Comparison of ENCODE assay signal across 10 cellular contexts in the genomic region with DNA sequence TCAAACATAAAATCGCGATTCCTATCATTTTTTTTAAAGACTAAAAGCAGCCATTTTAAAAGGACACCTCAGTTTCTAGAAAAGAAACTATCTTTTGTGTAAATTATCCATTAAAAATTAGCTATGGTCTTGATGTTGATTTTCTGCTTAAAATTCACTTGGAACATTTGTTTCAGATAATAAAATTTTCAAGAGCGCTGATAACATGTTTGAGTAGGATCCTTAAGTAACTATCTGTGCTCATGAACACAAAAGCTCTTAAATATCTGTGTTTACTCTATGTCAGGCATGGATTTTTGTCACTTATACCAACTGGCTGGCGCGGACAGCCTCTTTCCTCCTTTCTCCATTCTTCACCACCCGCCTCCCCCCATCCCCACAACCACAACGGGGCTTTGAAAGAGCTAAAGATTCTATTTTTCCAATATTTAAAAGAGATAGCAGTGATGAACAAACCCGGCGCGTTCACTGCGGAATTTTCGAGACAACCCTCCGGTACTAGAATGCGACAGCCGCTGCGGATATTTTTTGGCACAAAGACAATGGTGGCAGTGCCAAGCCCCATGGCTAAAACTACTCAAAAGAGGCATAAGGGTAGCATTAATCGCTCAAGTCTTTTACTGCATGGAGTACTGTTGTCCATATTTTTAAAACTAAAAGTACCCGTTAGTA.
DNase-seq lines count a peak whose midpoint lies in the region; ATAC-seq, FAIRE-seq and TF ChIP-seq lines count a peak whose summit lies in the region.
"Had no signal": no experiment of that assay in that cellular context is flagged by ENCODE, and none has a peak within 500 bp of the region (broad histone marks: within the 10 kb centered on the region; RNA-seq: fewer than 3 reads in every experiment).

No MANE protein-coding gene starts in this region.

- H3K27me3 ChIP-seq in IMR-90 (ENCODE audit: control insufficient read depth, insufficient read depth, low read length) (no peaks in the 10 kb centered on the region), endothelial cell of umbilical vein (ENCODE audit: control insufficient read depth in 2 of 2, insufficient read depth in 2 of 2, low read length in 2 of 2) (no peaks in the 10 kb centered on the region), gastrocnemius medialis (no peaks in the 10 kb centered on the region)

- peak overlapping the region; percentile 28 for H3K23ac ChIP-seq in IMR-90 (ENCODE audit: low read depth, low read length)

- H3K9me1 ChIP-seq in IMR-90 (ENCODE audit: insufficient read depth, low read length) (peaks cover 3% of the 10 kb centered on the region; the same call in 1 of the 2 replicates), endothelial cell of umbilical vein (replicated peaks; ENCODE audit: control insufficient read depth, extremely low read depth, insufficient read depth, low read length) (no peaks in the 10 kb centered on the region)

- H3K4me3 ChIP-seq in IMR-90 (ENCODE audit: insufficient read depth, low read depth, low read length) (peak overlapping the region; percentile 58), endothelial cell of umbilical vein (replicated peaks in 1 of 3; ENCODE audit: insufficient read depth in 1 of 3, low read depth in 1 of 3, low read length in 3 of 3) (no peak overlapping the region), gastrocnemius medialis (peak overlapping the region; percentile 29 to 58 (median 54))
- H3K4me3 ChIP-seq: SK-N-MC, skin epidermis had no signal

- TF ChIP-seq POLR2A in IMR-90 (IDR thresholded peaks at IDR 0.05; ENCODE audit: low read depth, low read length): no peak
- TF ChIP-seq POLR2A in endothelial cell of umbilical vein (IDR thresholded peaks at IDR 0.05; ENCODE audit: low read depth, low read length): no peak
- no peak for TF ChIP-seq POLR2A in gastrocnemius medialis (IDR thresholded peaks at IDR 0.05)

- H3K4me2 ChIP-seq in IMR-90 (ENCODE audit: low read depth, low read length) (peak overlapping the region; percentile 97), endothelial cell of umbilical vein (ENCODE audit: insufficient read depth, low read length) (peak overlapping the region; percentile 54)

- TF ChIP-seq CTCF in IMR-90 (conservative IDR thresholded peaks at IDR 0.05; ENCODE audit: low read depth, low read length) (no peak), endothelial cell of umbilical vein (IDR thresholded peaks at IDR 0.05; ENCODE audit: extremely low read depth in 1 of 2, insufficient read depth in 1 of 2, low read depth in 1 of 2, low read length in 2 of 2) (no peak), gastrocnemius medialis (IDR thresholded peaks at IDR 0.05 in 4 of 5, conservative IDR thresholded peaks at IDR 0.05 in 1 of 5) (no peak)

- H3K36me3 ChIP-seq in IMR-90 (ENCODE audit: control insufficient read depth, insufficient read depth, low read length) (no peaks in the 10 kb centered on the region; the same call in 1 of the 2 replicates), endothelial cell of umbilical vein (ENCODE audit: control insufficient read depth in 2 of 2, extremely low read depth in 1 of 2, insufficient read depth in 2 of 2, low read length in 2 of 2) (peaks cover 0 to 1% of the 10 kb centered on the region in 2 experiments), gastrocnemius medialis (no peaks in the 10 kb centered on the region)

- peaks cover 55% of the 10 kb centered on the region for H3K79me2 ChIP-seq in endothelial cell of umbilical vein (ENCODE audit: control insufficient read depth, insufficient read depth, low read length)

- H3K4me1 ChIP-seq in IMR-90 (ENCODE audit: control insufficient read depth, insufficient read depth, low read length) (peaks cover 7% of the 10 kb centered on the region), endothelial cell of umbilical vein (ENCODE audit: control insufficient read depth, extremely low read depth, insufficient read depth, low read length) (peaks cover 48% of the 10 kb centered on the region), gastrocnemius medialis (peaks cover 44 to 79% of the 10 kb centered on the region in 2 donors)

- no peak for ATAC-seq in IMR-90 (ENCODE audit: low read depth)
- no peak for ATAC-seq in gastrocnemius medialis

- H4K91ac ChIP-seq in IMR-90 (ENCODE audit: insufficient read depth, low read depth, low read length): peak overlapping the region; percentile 40

- dilution Hi-C loops in IMR-90 (cut with HindIII; ENCODE audit: low sequenced_read_pairs, unreplicated experiment): no loop called here
- dilution Hi-C loops in endothelial cell of umbilical vein (cut with MboI; ENCODE audit: extremely low pct_ligation_motif_present, low sequenced_read_pairs): no loop called here

- no peak for FAIRE-seq in endothelial cell of umbilical vein (lab: Jason Lieb, UNC)

- peak overlapping the region; percentile 35 for H2BK20ac ChIP-seq in IMR-90 (ENCODE audit: low read depth, low read length)

- peak overlapping the region; percentile 38 for H3K4ac ChIP-seq in IMR-90 (ENCODE audit: low read depth, low read length)

- BruUV-seq in IMR-90 (replicated peaks; lab: Mats Ljungman, UMichigan) (no TSS peak), endothelial cell of umbilical vein (replicated peaks; lab: Mats Ljungman, UMichigan) (no TSS peak)

- peak overlapping the region; percentile 98 for H3K18ac ChIP-seq in IMR-90 (ENCODE audit: low read depth, low read length)

- WGBS in IMR-90 (ENCODE audit: extremely low coverage in 2 of 2, insufficient read length in 1 of 2), 2 experiments: 18% methylated on average over 3 of the region's 18 CpGs; no CpG with 5 or more reads in 1 of the 2 experiments

- H4K5ac ChIP-seq in IMR-90 (ENCODE audit: low read depth, low read length): peak overlapping the region; percentile 95

- H3K9ac ChIP-seq in IMR-90 (ENCODE audit: low read depth, low read length) (peak overlapping the region; percentile 62), endothelial cell of umbilical vein (replicated peaks; ENCODE audit: extremely low read depth, insufficient read depth, low read length) (peak overlapping the region; percentile 46)

- H2AFZ ChIP-seq in IMR-90 (replicated peaks; ENCODE audit: low read length, poor library complexity) (peak overlapping the region; percentile 25), endothelial cell of umbilical vein (ENCODE audit: low read depth, low read length) (no peak overlapping the region)

- peaks cover 28 to 76% of the 10 kb centered on the region in 2 experiments for H3K79me1 ChIP-seq in IMR-90 (ENCODE audit: low read depth in 1 of 2, low read length in 2 of 2)

- H3K27ac ChIP-seq in IMR-90 (ENCODE audit: insufficient read depth, low read length) (peak overlapping the region; percentile 90), endothelial cell of umbilical vein (ENCODE audit: insufficient read depth, low read depth, low read length) (peak overlapping the region; percentile 73), gastrocnemius medialis (peak overlapping the region; percentile 80 to 85 (median 81))
- H3K27ac ChIP-seq: SK-N-MC had no signal

- in situ Hi-C loops in IMR-90 (cut with MboI; ENCODE audit: low sequenced_read_pairs): loop anchor here (25.0 kb wide), 1 partner anchor 169 kb away; no protein-coding TSS in a partner anchor
- in situ Hi-C loops in gastrocnemius medialis (cut with MboI; ENCODE audit: low sequenced_read_pairs in 4 of 4): loop anchor here in 3 of 4 donors (5.0 to 25.0 kb wide), 7 partner anchors 82 to 381 kb away; no protein-coding TSS in a partner anchor

- H4K20me1 ChIP-seq in IMR-90 (ENCODE audit: insufficient read depth, low read length) (no peaks in the 10 kb centered on the region), endothelial cell of umbilical vein (replicated peaks; ENCODE audit: control insufficient read depth, extremely low read depth, insufficient read depth, low read length) (peaks cover 2% of the 10 kb centered on the region)

- H2AK5ac ChIP-seq in IMR-90 (ENCODE audit: low read depth, low read length): no peak overlapping the region; the same call in 1 of the 2 replicates

- H3K14ac ChIP-seq in IMR-90 (replicated peaks; ENCODE audit: low read depth, low read length): peak overlapping the region; percentile 46; the same call in 1 of the 2 replicates

- CTCF ChIA-PET in IMR-90 (lab: Yijun Ruan, JAX) (interaction anchor here (1.1 to 2.4 kb wide), 2 partner anchors 9 to 181 kb away, joined by 3 to 11 read pairs; no protein-coding TSS in a partner anchor), endothelial cell of umbilical vein (lab: Charles Lee) (interaction anchor here (1.2 to 3.3 kb wide), 4 partner anchors 9 to 172 kb away, joined by 3 to 12 read pairs (median 6); no protein-coding TSS in a partner anchor)

- peak overlapping the region; percentile 47 to 70 for H4K8ac ChIP-seq in IMR-90 (ENCODE audit: low read depth in 2 of 2, low read length in 2 of 2)

- H2BK15ac ChIP-seq in IMR-90 (ENCODE audit: low read depth, low read length): peak overlapping the region; percentile 64; the same call in 2 of the 3 replicates

- no peak overlapping the region for H2AK9ac ChIP-seq in IMR-90 (replicated peaks; ENCODE audit: low read depth, low read length, poor library complexity)

- peak overlapping the region; percentile 64 for H3K56ac ChIP-seq in IMR-90 (ENCODE audit: extremely low read depth, insufficient read depth, low read length)

- H2BK5ac ChIP-seq in IMR-90 (ENCODE audit: low read depth, low read length, poor library complexity, severe bottlenecking): peak overlapping the region; percentile 64

- peak overlapping the region; percentile 62 for H2BK120ac ChIP-seq in IMR-90 (ENCODE audit: low read depth, low read length)

- intact Hi-C loops in IMR-90 (cut with micrococcal nuclease) (no loop called here), endothelial cell of umbilical vein (cut with micrococcal nuclease) (loop anchor here (10.0 kb wide), 1 partner anchor 888 kb away; no protein-coding TSS in a partner anchor), gastrocnemius medialis (cut with DNase I; ENCODE audit: low total_unique reads) (no loop called here)

- no peaks in the 10 kb centered on the region for H3K9me3 ChIP-seq in IMR-90 (ENCODE audit: control insufficient read depth, insufficient read depth, low read length)
- no peaks in the 10 kb centered on the region for H3K9me3 ChIP-seq in endothelial cell of umbilical vein (replicated peaks; ENCODE audit: control insufficient read depth, insufficient read depth, low read length)
- H3K9me3 ChIP-seq in gastrocnemius medialis: no peaks in the 10 kb centered on the region

- DNase-seq in IMR-90: no peak
- peak; percentile 76 for DNase-seq in NCI-H2227 treated with DMSO at 0.1 percent for 48 hours (lab: John Stamatoyannopoulos, UW)
- no peak for DNase-seq in endothelial cell of umbilical vein (ENCODE audit: low read depth, low spot score)
- DNase-seq in gastrocnemius medialis: no peak
- no peak for DNase-seq in NCI-H82 (lab: John Stamatoyannopoulos, UW)
- DNase-seq in HPDE6-E6E7 (ENCODE audit: extremely low spot score): no peak
- DNase-seq in stimulated activated CD4-positive, alpha-beta T cell treated with anti-CD3 and anti-CD28 coated beads, Interleukin-12 subunit alpha, Interleukin-12 subunit beta, amount 100 ng/mL, for 4 hours: no peak
- no peak for DNase-seq in midbrain (lab: John Stamatoyannopoulos, UW)

- TF ChIP-seq RAD21 in IMR-90 (IDR thresholded peaks at IDR 0.05; ENCODE audit: low read length): no peak

- POLR2A ChIA-PET in IMR-90 (lab: Charles Lee; ENCODE audit: unreplicated experiment) (interaction anchor here (0.6 kb wide), 2 partner anchors 370 to 670 kb away, joined by 3 read pairs; no protein-coding TSS in a partner anchor), endothelial cell of umbilical vein (lab: Charles Lee) (no interaction called here)

Comparison
In these comparisons a context has a peak if more than half of its experiments do, and no peak if none do; other contexts are left out.
1. H3K4me3 ChIP-seq: peak in IMR-90 (single experiment) and gastrocnemius medialis (4 of 4); none in endothelial cell of umbilical vein (0 of 3).
2. Peak in every context shown above with its lines, with median percentiles within 50 percentile points of each other: H3K27ac ChIP-seq.